Comparison of ENCODE assay signal across 8 cellular contexts in the genomic region with DNA sequence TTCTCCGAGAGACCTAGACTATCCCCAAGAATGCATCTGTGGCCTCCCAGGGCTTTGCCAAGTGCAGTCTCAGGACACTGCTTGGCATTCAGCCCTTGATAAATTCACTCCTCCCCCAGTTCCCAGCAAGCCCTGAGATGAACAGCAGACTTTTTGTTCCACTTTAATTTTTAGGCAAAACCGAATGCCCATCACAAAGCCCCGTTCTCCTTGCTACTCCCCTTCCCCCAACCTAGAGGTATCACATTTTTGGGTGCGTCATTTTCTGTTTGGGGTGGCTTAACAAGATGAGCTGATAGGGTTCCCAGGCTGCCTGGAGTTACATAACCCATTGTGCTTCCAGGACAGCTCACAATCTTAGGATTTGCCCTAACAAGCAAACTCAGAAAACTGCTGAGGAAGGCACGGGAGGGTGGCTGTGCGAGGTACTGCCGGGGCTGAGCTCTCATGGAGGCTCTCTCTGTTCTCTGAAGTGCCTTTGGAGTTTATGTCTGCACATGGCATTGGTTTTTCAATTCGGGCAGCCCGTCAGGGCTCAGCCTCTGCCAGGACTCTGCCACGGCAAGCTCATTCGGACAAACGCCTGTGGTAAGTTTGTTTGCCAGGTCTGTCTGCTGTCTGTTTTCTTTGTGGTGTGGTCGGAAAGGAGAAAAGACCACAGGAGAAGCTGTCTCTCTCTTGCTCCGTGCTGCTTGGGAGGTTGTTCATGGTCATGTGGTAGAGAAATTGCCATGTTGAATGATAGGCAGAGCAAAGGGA. TPM values are rescaled to one million over a fixed set of nuclear protein-coding genes. Genes with fewer than 3 reads are reported as not detected.
DNase-seq lines count a peak whose midpoint lies in the region; ATAC-seq and TF ChIP-seq lines count a peak whose summit lies in the region.

A gene with protein sequence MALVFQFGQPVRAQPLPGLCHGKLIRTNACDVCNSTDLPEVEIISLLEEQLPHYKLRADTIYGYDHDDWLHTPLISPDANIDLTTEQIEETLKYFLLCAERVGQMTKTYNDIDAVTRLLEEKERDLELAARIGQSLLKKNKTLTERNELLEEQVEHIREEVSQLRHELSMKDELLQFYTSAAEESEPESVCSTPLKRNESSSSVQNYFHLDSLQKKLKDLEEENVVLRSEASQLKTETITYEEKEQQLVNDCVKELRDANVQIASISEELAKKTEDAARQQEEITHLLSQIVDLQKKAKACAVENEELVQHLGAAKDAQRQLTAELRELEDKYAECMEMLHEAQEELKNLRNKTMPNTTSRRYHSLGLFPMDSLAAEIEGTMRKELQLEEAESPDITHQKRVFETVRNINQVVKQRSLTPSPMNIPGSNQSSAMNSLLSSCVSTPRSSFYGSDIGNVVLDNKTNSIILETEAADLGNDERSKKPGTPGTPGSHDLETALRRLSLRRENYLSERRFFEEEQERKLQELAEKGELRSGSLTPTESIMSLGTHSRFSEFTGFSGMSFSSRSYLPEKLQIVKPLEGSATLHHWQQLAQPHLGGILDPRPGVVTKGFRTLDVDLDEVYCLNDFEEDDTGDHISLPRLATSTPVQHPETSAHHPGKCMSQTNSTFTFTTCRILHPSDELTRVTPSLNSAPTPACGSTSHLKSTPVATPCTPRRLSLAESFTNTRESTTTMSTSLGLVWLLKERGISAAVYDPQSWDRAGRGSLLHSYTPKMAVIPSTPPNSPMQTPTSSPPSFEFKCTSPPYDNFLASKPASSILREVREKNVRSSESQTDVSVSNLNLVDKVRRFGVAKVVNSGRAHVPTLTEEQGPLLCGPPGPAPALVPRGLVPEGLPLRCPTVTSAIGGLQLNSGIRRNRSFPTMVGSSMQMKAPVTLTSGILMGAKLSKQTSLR (plus strand): TSS at position 385 of the 759 bp plus-strand sequence. CDS start 113 bp downstream, at position 498.

- no peaks in the 10 kb centered on the region for H3K79me1 ChIP-seq in H9 (ENCODE audit: insufficient read depth, low read depth, low read length, poor library complexity, severe bottlenecking)

- no peaks in the 10 kb centered on the region for H4K20me1 ChIP-seq in H9 (ENCODE audit: control insufficient read depth, insufficient read depth, insufficient read length)

- H3K4ac ChIP-seq in H9 (ENCODE audit: low read depth, low read length) = no peak within 1 kb of the TSS

- no peak within 1 kb of the TSS for H3K18ac ChIP-seq in H9 (ENCODE audit: insufficient read length, low read depth, low read length)

- no peak within 1 kb of the TSS for H3T11ph ChIP-seq in H9 (ENCODE audit: low read length)

- H3K4me3 Mint-ChIP-seq in H9 (no peak within 1 kb of the TSS; a peak in 1 of 5 replicates), immature natural killer cell (peak within 1 kb of the TSS; percentile 4 to 58 (median 48))

- H3K27me3 Mint-ChIP-seq in H9 (ENCODE audit: low read depth) (no peaks in the 10 kb centered on the region), immature natural killer cell (ENCODE audit: low read depth in 3 of 3) (peaks cover 1 to 5% (median 2%) of the 10 kb centered on the region in 3 donors)

- no peak for TF ChIP-seq POLR2A in spleen (IDR thresholded peaks at IDR 0.05)

- peak within 1 kb of the TSS; percentile 18 for H3K4me3 ChIP-seq in astrocyte of the cerebellum (ENCODE audit: low read depth, low read length)
- H3K4me3 ChIP-seq in spleen = no peak within 1 kb of the TSS

- H2AFZ ChIP-seq in H9 (ENCODE audit: low read length) = no peak within 1 kb of the TSS

- H3K36me3 Mint-ChIP-seq in H9 (ENCODE audit: insufficient read depth in 1 of 3, low read depth in 3 of 3) = peaks cover 19 to 28% (median 27%) of the 10 kb centered on the region in 3 experiments
- peaks cover 22 to 37% (median 36%) of the 10 kb centered on the region in 3 donors for H3K36me3 Mint-ChIP-seq in immature natural killer cell

- H3K23me2 ChIP-seq in H9 (ENCODE audit: insufficient read length, low read depth, low read length, poor library complexity, severe bottlenecking) = no peaks in the 10 kb centered on the region

- in situ Hi-C loops in astrocyte of the cerebellum (cut with HindIII; ENCODE audit: low sequenced_read_pairs) = no loop called here

- H3K27me3 ChIP-seq in H9 (ENCODE audit: insufficient read depth, low read length) (no peaks in the 10 kb centered on the region), spleen (replicated peaks in 1 of 7) (no peaks in the 10 kb centered on the region)

- no peak within 1 kb of the TSS for H3K4me2 ChIP-seq in H9 (ENCODE audit: insufficient read depth, insufficient read length, low read length)

- peaks cover 0 to 72% (median 15%) of the 10 kb centered on the region in 6 donors for H3K36me3 ChIP-seq in spleen

- H2BK20ac ChIP-seq in H9 (ENCODE audit: low read depth, low read length, poor library complexity, severe bottlenecking) = no peak within 1 kb of the TSS

- H3K14ac ChIP-seq in H9 (ENCODE audit: insufficient read depth, low read length) = 0 out of 2 replicates have a peak within 1 kb of the TSS, but pooled peaks have one; percentile 9

- WGBS in H9 (ENCODE audit: extremely low coverage, insufficient read length, low lambda C conversion rate) = no CpG with 5 or more reads among the region's 14 CpGs
- 79 to 93% (median 80%) methylated on average over 13 to 14 of the region's 14 CpGs for WGBS in spleen, 5 donors

- H2BK120ac ChIP-seq in H9 (ENCODE audit: low read depth, low read length, poor library complexity, severe bottlenecking) = no peak within 1 kb of the TSS

- H2AK5ac ChIP-seq in H9 (ENCODE audit: insufficient read length, low read length) = no peak within 1 kb of the TSS

- no peak within 1 kb of the TSS for H3K56ac ChIP-seq in H9 (ENCODE audit: insufficient read length, low read depth, low read length)

- no peak within 1 kb of the TSS for H4K5ac ChIP-seq in H9 (ENCODE audit: insufficient read length, low read depth, low read length)

- TF ChIP-seq CTCF in H9 (conservative IDR thresholded peaks at IDR 0.05) = no peak
- no peak for TF ChIP-seq CTCF in astrocyte of the cerebellum (IDR thresholded peaks at IDR 0.05; ENCODE audit: low read depth, low read length, missing control alignments)
- TF ChIP-seq CTCF in spleen (IDR thresholded peaks at IDR 0.05 in 8 of 11, conservative IDR thresholded peaks at IDR 0.05 in 3 of 11) = no peak

- H4K91ac ChIP-seq in H9 (ENCODE audit: insufficient read length, low read depth, low read length) = no peak within 1 kb of the TSS

- no peak within 1 kb of the TSS for H3K23ac ChIP-seq in H9 (ENCODE audit: insufficient read length, low read depth, low read length)

- H2BK12ac ChIP-seq in H9 (ENCODE audit: insufficient read length, low read depth, low read length) = no peak within 1 kb of the TSS

- DNase-seq in H9 (no peak), astrocyte of the cerebellum (ENCODE audit: low read depth) (peak; percentile 81), immature natural killer cell (no peak), spleen (peak; percentile 39), NCI-H1694 (lab: John Stamatoyannopoulos, UW) (no peak), MV-4-11 (lab: John Stamatoyannopoulos, UW) (no peak)
- DNase-seq in activated effector memory CD4-positive, alpha-beta T cell treated with anti-CD3 and anti-CD28 coated beads, Interleukin-2, amount 50 U/mL, for 16 hours = no peak

- H3K27ac Mint-ChIP-seq in H9 (peak within 1 kb of the TSS; percentile 68 to 90 (median 73)), immature natural killer cell (peak within 1 kb of the TSS; percentile 12 to 77 (median 61))

- H2BK15ac ChIP-seq in H9 (ENCODE audit: low read depth, low read length) = no peak within 1 kb of the TSS

- no peak within 1 kb of the TSS for H2BK5ac ChIP-seq in H9 (ENCODE audit: insufficient read length, low read length)

- ATAC-seq in GM18517 (IDR thresholded peaks at IDR 0.05; ENCODE audit: unreplicated experiment) = no peak

- H3K9me3 ChIP-seq in H9 (ENCODE audit: control insufficient read depth, low read depth, low read length) = no peaks in the 10 kb centered on the region
- H3K9me3 ChIP-seq in spleen = peaks cover 0 to 9% (median 2%) of the 10 kb centered on the region in 8 donors

- H3K4me1 ChIP-seq in H9 (ENCODE audit: insufficient read depth, low read length) = no peaks in the 10 kb centered on the region
- H3K4me1 ChIP-seq in spleen = peaks cover 0 to 71% (median 22%) of the 10 kb centered on the region in 6 donors

- no peaks in the 10 kb centered on the region for H3K79me2 ChIP-seq in H9 (ENCODE audit: insufficient read depth, low read length)

- H3K27ac ChIP-seq in H9 (ENCODE audit: insufficient read length, low read depth, low read length) = no peak within 1 kb of the TSS
- H3K27ac ChIP-seq in spleen = peak within 1 kb of the TSS in 5 of 8 donors; percentile 26 to 58 (median 47)

- peaks cover 3 to 11% of the 10 kb centered on the region in 2 experiments; a peak in 4 of 5 replicates for H3K9me3 Mint-ChIP-seq in H9
- peaks cover 0 to 4% (median 0%) of the 10 kb centered on the region in 6 donors for H3K9me3 Mint-ChIP-seq in immature natural killer cell

- H3K9ac ChIP-seq in H9 (ENCODE audit: extremely low read depth, insufficient read length, low read length) = no peak within 1 kb of the TSS

- H3K4me1 Mint-ChIP-seq in H9 (peaks cover 27 to 30% of the 10 kb centered on the region in 2 experiments), immature natural killer cell (peaks cover 34 to 43% of the 10 kb centered on the region in 2 donors)

- H4K8ac ChIP-seq in H9 (replicated peaks; ENCODE audit: insufficient read length, low read depth, low read length) = no peak within 1 kb of the TSS

- intact Hi-C loops in spleen (cut with DNase I; ENCODE audit: low total_unique reads) = no loop called here

RNA-seq across cellular contexts. Expression of the gene that starts here (rescaled TPM):
- total RNA-seq in H9 (2021) = 30.6 and 34.2 TPM in 2 replicates
- 1 to 10 TPM; 2.1 to 7.8 (median 4.4) TPM for polyA plus RNA-seq in immature natural killer cell
- 10 to 100 TPM; 43.5 to 60.0 (median 49.0) TPM for total RNA-seq in spleen
- 10 to 100 TPM; 15.4 to 20.0 (median 17.1) TPM for polyA plus RNA-seq in spleen

Comparison
In these comparisons a context has a peak if more than half of its experiments do, and no peak if none do; other contexts are left out.
1. DNase-seq: peak in astrocyte of the cerebellum (single experiment) and spleen (single experiment); none in H9 (single experiment), immature natural killer cell (0 of 3), NCI-H1694 (single experiment), MV-4-11 (single experiment) and activated effector memory CD4-positive, alpha-beta T cell treated with anti-CD3 and anti-CD28 coated beads, Interleukin-2, amount 50 U/mL, for 16 hours (single experiment).
2. H3K4me3 Mint-ChIP-seq: peak in immature natural killer cell (5 of 5); none in H9 (0 of 2).